Comparison of ENCODE assay signal across 16 cellular contexts in the genomic region with DNA sequence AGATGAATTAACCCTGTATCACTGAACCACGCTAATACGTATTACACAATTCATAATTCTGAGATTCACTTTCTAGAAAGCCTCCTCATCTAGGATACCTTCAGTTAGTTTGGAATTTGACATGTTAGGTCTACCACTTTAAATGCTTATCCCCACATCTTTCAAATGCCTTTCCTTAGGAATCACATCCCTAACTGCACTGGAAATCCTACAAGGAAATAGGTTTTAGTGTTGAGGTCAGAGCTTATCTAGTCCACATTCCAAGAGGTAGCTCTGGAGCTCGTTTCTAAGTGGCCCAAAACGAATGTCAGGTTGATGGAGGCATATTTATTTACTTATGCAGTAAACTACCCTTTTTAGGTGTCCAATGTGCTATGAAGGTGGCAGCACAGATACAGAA. TPM values are rescaled to one million over a fixed set of nuclear protein-coding genes. Genes with fewer than 3 reads are reported as not detected.
DNase-seq lines count a peak whose midpoint lies in the region; ATAC-seq lines count a peak whose summit lies in the region.
"Had no signal": no experiment of that assay in that cellular context is flagged by ENCODE, and none has a peak within 500 bp of the region (broad histone marks: within the 10 kb centered on the region; RNA-seq: fewer than 3 reads in every experiment).

No MANE protein-coding gene starts in this region.

- H2BK120ac ChIP-seq in mesendoderm (ENCODE audit: low read depth, low read length), result no peak overlapping the region

- no peaks in the 10 kb centered on the region for H3K79me2 ChIP-seq in mesendoderm (ENCODE audit: control insufficient read depth, insufficient read depth, low read length)

- H3K18ac ChIP-seq in mesendoderm (ENCODE audit: low read length), result no peak overlapping the region

- H3K79me1 ChIP-seq in mesendoderm (ENCODE audit: low read length), result no peaks in the 10 kb centered on the region

- DNase-seq in amniotic epithelial cell (ENCODE audit: low read depth) (peak; percentile 60), mesendoderm (peak; percentile 62), globus pallidus (ENCODE audit: low spot score) (no peak), RPMI8226 (no peak)
- DNase-seq in central memory CD8-positive, alpha-beta T cell (ENCODE audit: low spot score in 2 of 2), result no peak
- DNase-seq in activated CD4-positive, alpha-beta T cell treated with anti-CD3 and anti-CD28 coated beads for 48 hours, result no peak
- DNase-seq: C1 segment of cervical spinal cord; Calu3; CD4-positive, alpha-beta memory T cell; COR-L47; DMS53; DMS79 treated with DMSO at 0.1 percent for 48 hours; GM23248; H7; HCEC 1CT had no signal

- H3K23ac ChIP-seq in mesendoderm (ENCODE audit: low read length), result no peak overlapping the region

- no peaks in the 10 kb centered on the region for H3K4me1 Mint-ChIP-seq in central memory CD8-positive, alpha-beta T cell

- H3K9ac ChIP-seq in mesendoderm (ENCODE audit: low read length), result no peak overlapping the region
- H3K9ac ChIP-seq: GM23248 had no signal

- H3K4me3 Mint-ChIP-seq in central memory CD8-positive, alpha-beta T cell, result no peak overlapping the region
- H3K4me3 Mint-ChIP-seq: CD4-positive, alpha-beta memory T cell had no signal

- no peak overlapping the region for H3K4ac ChIP-seq in mesendoderm (ENCODE audit: low read depth, low read length)

- H4K5ac ChIP-seq in mesendoderm (ENCODE audit: low read length), result no peak overlapping the region

- no CpG with 5 or more reads among the region's 4 CpGs for WGBS in mesendoderm (ENCODE audit: extremely low coverage, insufficient coverage, low lambda C conversion rate)

- H3K36me3 ChIP-seq in mesendoderm (ENCODE audit: control insufficient read depth, insufficient read depth, low read length), result no peaks in the 10 kb centered on the region

- H3K27ac ChIP-seq in mesendoderm (ENCODE audit: low read depth, low read length), result no peak overlapping the region
- H3K27ac ChIP-seq: GM23248 had no signal

- no peak overlapping the region for H3K4me2 ChIP-seq in mesendoderm (ENCODE audit: low read length)

- no peak overlapping the region for H3K4me3 ChIP-seq in mesendoderm (ENCODE audit: low read length)
- H3K4me3 ChIP-seq: GM23248 had no signal

- no peak for ATAC-seq in central memory CD8-positive, alpha-beta T cell (replicated peaks; ENCODE audit: extremely low read depth, poor library complexity, severe bottlenecking)
- ATAC-seq in HG02884 (IDR thresholded peaks at IDR 0.05; ENCODE audit: unreplicated experiment), result no peak

- no peak overlapping the region for H2AK5ac ChIP-seq in mesendoderm (ENCODE audit: low read length)

- no peak overlapping the region for H2BK15ac ChIP-seq in mesendoderm (replicated peaks; ENCODE audit: low read depth)

- H3K9me3 Mint-ChIP-seq in central memory CD8-positive, alpha-beta T cell, result no peaks in the 10 kb centered on the region

- no peak overlapping the region for H2BK5ac ChIP-seq in mesendoderm (ENCODE audit: low read length)

- peak overlapping the region; percentile 22 for H3K27ac Mint-ChIP-seq in central memory CD8-positive, alpha-beta T cell (ENCODE audit: low read depth)
- H3K27ac Mint-ChIP-seq: CD4-positive, alpha-beta memory T cell had no signal

- no peak overlapping the region for H4K8ac ChIP-seq in mesendoderm (ENCODE audit: low read depth, low read length)

- H3K27me3 ChIP-seq in mesendoderm (ENCODE audit: insufficient read depth, low read length, poor library complexity), result no peaks in the 10 kb centered on the region

- no peaks in the 10 kb centered on the region for H3K27me3 Mint-ChIP-seq in central memory CD8-positive, alpha-beta T cell
- H3K27me3 Mint-ChIP-seq: CD4-positive, alpha-beta memory T cell had no signal

- H3K4me1 ChIP-seq in mesendoderm (ENCODE audit: control insufficient read depth, low read depth, low read length), result no peaks in the 10 kb centered on the region

- no peak overlapping the region for H3K56ac ChIP-seq in mesendoderm (ENCODE audit: low read length)

- peaks cover 35% of the 10 kb centered on the region for H3K36me3 Mint-ChIP-seq in central memory CD8-positive, alpha-beta T cell (ENCODE audit: insufficient read depth)

RNA-seq across cellular contexts. Expression of a gene that starts 18.0 kb away (rescaled TPM):
- polyA plus RNA-seq in mesendoderm (2013, experiment 1 of 2), result 73.2 TPM
- 83.2 TPM for polyA plus RNA-seq in mesendoderm (2013, experiment 2 of 2)

Comparison
In these comparisons a context has a peak if more than half of its experiments do, and no peak if none do; other contexts are left out.
1. DNase-seq: peak in amniotic epithelial cell (single experiment) and mesendoderm (single experiment); none in central memory CD8-positive, alpha-beta T cell (0 of 2), globus pallidus (single experiment), RPMI8226 (single experiment) and activated CD4-positive, alpha-beta T cell treated with anti-CD3 and anti-CD28 coated beads for 48 hours (single experiment).